17 cellular contexts compared by ENCODE assay signal in the genomic region with DNA sequence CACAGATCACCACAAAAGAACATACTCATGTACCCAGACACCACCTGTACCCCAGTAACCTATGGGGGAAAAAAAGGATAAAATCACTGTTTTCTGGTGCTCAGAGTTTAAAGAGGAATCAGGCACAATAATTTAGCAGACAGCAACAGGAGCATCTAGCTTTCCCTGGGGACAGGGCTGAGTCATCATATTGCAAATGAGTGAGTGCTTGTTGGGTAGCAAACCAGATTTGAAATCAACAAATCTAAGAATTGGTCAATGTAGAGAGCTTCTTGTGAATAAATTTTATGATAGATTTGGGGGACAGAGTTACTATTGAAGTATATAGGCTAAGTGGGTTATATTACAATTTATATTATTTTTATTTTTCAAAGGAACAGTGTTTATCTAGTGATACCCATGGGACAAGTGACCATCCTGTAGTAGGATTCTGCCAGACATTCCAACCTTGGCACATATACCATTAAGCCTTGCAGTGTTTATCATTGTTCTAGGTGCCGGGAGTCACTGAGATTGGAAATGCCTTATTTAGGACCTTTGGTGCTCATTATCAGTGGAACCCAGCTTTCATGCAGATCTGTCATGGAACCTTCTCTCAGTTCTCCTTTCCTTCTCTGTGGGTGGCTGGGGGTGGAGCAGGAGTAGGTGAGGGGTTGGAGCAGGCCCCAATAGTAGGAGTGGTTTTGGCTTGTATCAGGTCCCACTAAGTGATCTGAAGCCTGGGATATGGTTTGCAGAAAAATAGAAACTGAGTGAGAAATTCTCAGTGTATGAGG.
DNase-seq lines count a peak whose midpoint lies in the region; ATAC-seq and TF ChIP-seq lines count a peak whose summit lies in the region.
"Had no signal": no experiment of that assay in that cellular context is flagged by ENCODE, and none has a peak within 500 bp of the region (broad histone marks: within the 10 kb centered on the region; RNA-seq: fewer than 3 reads in every experiment).

No MANE protein-coding gene starts in this region.

- H3K36me3 ChIP-seq in breast epithelium (no peaks in the 10 kb centered on the region), upper lobe of right lung (no peaks in the 10 kb centered on the region)
- H3K36me3 ChIP-seq: neural progenitor cell, spleen had no signal

- no peak overlapping the region for H3K27ac ChIP-seq in breast epithelium
- no peak overlapping the region for H3K27ac ChIP-seq in upper lobe of right lung
- H3K27ac ChIP-seq: neural progenitor cell, spleen had no signal

- no peaks in the 10 kb centered on the region for H3K36me3 Mint-ChIP-seq in MCF 10A (ENCODE audit: insufficient read depth, unreplicated experiment)

- no peak overlapping the region for H3K4me3 ChIP-seq in breast epithelium
- H3K4me3 ChIP-seq in epithelial cell of esophagus (ENCODE audit: low read length): no peak overlapping the region
- no peak overlapping the region for H3K4me3 ChIP-seq in upper lobe of right lung
- H3K4me3 ChIP-seq: neural progenitor cell, spleen had no signal

- peaks cover 20% of the 10 kb centered on the region for H3K4me1 Mint-ChIP-seq in MCF 10A (ENCODE audit: insufficient read depth, unreplicated experiment)

- no peaks in the 10 kb centered on the region for H3K9me3 Mint-ChIP-seq in MCF 10A (ENCODE audit: unreplicated experiment)
- H3K9me3 Mint-ChIP-seq: HFFc6, neural progenitor cell had no signal

- no peak overlapping the region for H3K4me3 Mint-ChIP-seq in MCF 10A (ENCODE audit: unreplicated experiment)
- H3K4me3 Mint-ChIP-seq: HFFc6, neural progenitor cell had no signal

- ATAC-seq in upper lobe of right lung (peak; percentile 66), HG03565 (IDR thresholded peaks at IDR 0.05; ENCODE audit: unreplicated experiment) (no peak)

- POLR2A ChIA-PET in MCF 10A (lab: Yijun Ruan, JAX): interaction anchor here (0.9 to 3.0 kb wide), 5 partner anchors 9 to 77 kb away, joined by 3 to 14 read pairs (median 4); no protein-coding TSS in a partner anchor

- H3K27me3 ChIP-seq in breast epithelium (no peaks in the 10 kb centered on the region), upper lobe of right lung (no peaks in the 10 kb centered on the region)
- H3K27me3 ChIP-seq: neural progenitor cell, spleen had no signal

- H3K9me3 ChIP-seq in breast epithelium (no peaks in the 10 kb centered on the region), upper lobe of right lung (no peaks in the 10 kb centered on the region)
- H3K9me3 ChIP-seq: SK-N-SH had no signal

- CTCF ChIA-PET in MCF 10A (lab: Yijun Ruan, JAX): interaction anchor here (0.9 to 1.4 kb wide), 2 partner anchors 8 to 227 kb away, joined by 3 read pairs; no protein-coding TSS in a partner anchor

- TF ChIP-seq CTCF in MCF 10A (IDR thresholded peaks at IDR 0.05; ENCODE audit: unreplicated experiment): no peak
- no peak for TF ChIP-seq CTCF in breast epithelium (IDR thresholded peaks at IDR 0.05)
- no peak for TF ChIP-seq CTCF in epithelial cell of esophagus (IDR thresholded peaks at IDR 0.05; ENCODE audit: insufficient read depth, low read depth, low read length, missing control alignments)
- no peak for TF ChIP-seq CTCF in upper lobe of right lung (IDR thresholded peaks at IDR 0.05)

- H3K4me1 ChIP-seq in breast epithelium (no peaks in the 10 kb centered on the region), upper lobe of right lung (no peaks in the 10 kb centered on the region)

- no peak overlapping the region for H3K27ac Mint-ChIP-seq in MCF 10A (ENCODE audit: low read depth, unreplicated experiment)
- H3K27ac Mint-ChIP-seq: HFFc6, neural progenitor cell had no signal

- no TSS peak for BruUV-seq in MCF 10A (replicated peaks; lab: Mats Ljungman, UMichigan)

- intact Hi-C loops in MCF 10A (cut with micrococcal nuclease): no loop called here
- intact Hi-C loops in breast epithelium (cut with DNase I; ENCODE audit: low total_unique reads): no loop called here
- intact Hi-C loops in upper lobe of right lung (cut with DNase I): no loop called here

- H3K27me3 Mint-ChIP-seq in MCF 10A (ENCODE audit: insufficient read depth, unreplicated experiment): no peaks in the 10 kb centered on the region

- peak; percentile 62 for DNase-seq in MCF 10A (ENCODE audit: unreplicated experiment)
- DNase-seq in breast epithelium (ENCODE audit: low spot score in 2 of 2): no peak
- DNase-seq in NCI-H2171 (lab: John Stamatoyannopoulos, UW): peak; percentile 17
- DNase-seq in epithelial cell of esophagus (ENCODE audit: low read depth): peak; percentile 65
- DNase-seq in upper lobe of right lung: no peak
- DNase-seq in NK-92 (lab: John Stamatoyannopoulos, UW; ENCODE audit: unreplicated experiment): no peak
- DNase-seq in NCI-H2227 treated with DMSO at 0.1 percent for 48 hours (lab: John Stamatoyannopoulos, UW): no peak
- DNase-seq: aorta, DND-41, head of caudate nucleus, HFFc6, NCI-H187, SK-N-SH, spleen, trophoblast cell had no signal

- TF ChIP-seq POLR2A in breast epithelium (IDR thresholded peaks at IDR 0.05): no peak

Comparison
In these comparisons a context has a peak if more than half of its experiments do, and no peak if none do; other contexts are left out.
1. DNase-seq: peak in MCF 10A (single experiment), NCI-H2171 (single experiment) and epithelial cell of esophagus (single experiment); none in breast epithelium (0 of 2), upper lobe of right lung (single experiment), NK-92 (single experiment) and NCI-H2227 treated with DMSO at 0.1 percent for 48 hours (single experiment).